In the genomic region with DNA sequence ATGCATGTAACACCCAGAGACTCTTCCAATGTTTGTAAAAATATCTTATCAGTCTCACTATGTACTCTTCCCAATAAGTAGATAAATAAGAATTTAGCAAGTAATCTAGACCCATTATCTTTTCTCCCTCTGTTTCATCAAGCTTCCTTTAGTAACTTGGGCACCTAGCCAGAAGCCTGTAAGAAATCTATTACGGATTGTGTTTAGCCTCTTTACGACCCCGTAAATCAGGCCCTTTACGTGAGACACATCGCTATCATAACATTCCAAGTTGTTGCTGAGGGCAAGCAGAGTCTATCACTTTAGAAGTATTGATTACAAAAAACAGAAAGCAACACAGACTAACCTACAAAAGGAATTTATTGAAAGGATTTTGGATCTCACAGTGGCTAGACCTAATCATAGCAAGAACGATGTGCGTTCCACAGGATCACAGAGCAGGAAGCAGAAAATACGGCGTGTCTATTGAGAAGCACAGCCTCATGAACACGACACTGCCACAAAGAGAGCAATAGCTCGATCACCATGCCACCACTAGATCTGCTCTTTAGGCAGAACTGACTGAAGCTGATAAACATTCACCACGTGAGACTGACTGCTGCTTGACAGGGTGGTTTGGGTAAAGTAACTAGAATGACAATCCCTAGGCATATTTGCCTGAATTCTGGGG, we compare ENCODE assay signal across 28 cellular contexts.
DNase-seq lines count a peak whose midpoint lies in the region; ATAC-seq and TF ChIP-seq lines count a peak whose summit lies in the region.
"Had no signal": no experiment of that assay in that cellular context is flagged by ENCODE, and none has a peak within 500 bp of the region (broad histone marks: within the 10 kb centered on the region; RNA-seq: fewer than 3 reads in every experiment).

No MANE protein-coding gene starts in this region.

- DNase-seq in A673 (ENCODE audit: low spot score) (peak; percentile 37), RWPE2 (ENCODE audit: low spot score) (no peak), glutamatergic neuron (no peak), NCI-H82 (lab: John Stamatoyannopoulos, UW) (no peak), NOMO-1 treated with dmso at 0.1 percent for 144 hours (lab: John Stamatoyannopoulos, UW; ENCODE audit: unreplicated experiment) (no peak)
- DNase-seq: activated CD4-positive, alpha-beta T cell treated with anti-CD3 and anti-CD28 coated beads for 48 hours; activated CD8-positive, alpha-beta memory T cell treated with anti-CD3 and anti-CD28 coated beads for 24 hours; activated gamma-delta T cell; DMS79; KG1; mucosa of descending colon; NCI-H1417; NK-92 treated with Interleukin-12 subunit alpha and Interleukin-12 subunit beta, amount 100 ng/mL, for 24 hours; right cardiac atrium; RPMI8226; SK-N-SH; stimulated activated CD4-positive, alpha-beta T cell treated with anti-CD3 and anti-CD28 coated beads, Interleukin-4, amount 100 ng/mL, for 24 hours; upper lobe of right lung had no signal

- H3K27ac Mint-ChIP-seq in glutamatergic neuron (ENCODE audit: unreplicated experiment), result no peak overlapping the region
- H3K27ac Mint-ChIP-seq: stimulated activated effector memory CD8-positive, alpha-beta T cell treated with anti-CD3 and anti-CD28 coated beads, Interleukin-12 subunit alpha, Interleukin-12 subunit beta, amount 100 ng/mL, for 72 hours; T-helper 1 cell treated with Interleukin-12 subunit alpha and Interleukin-12 subunit beta and Interleukin-4 antibody, amounts not matched to agents 30 μg/mL and 1 μg/mL, for 36 hours had no signal

- 84 to 95% methylated on average over 6 to 9 of the region's 12 CpGs for WGBS in mesodermal cell (ENCODE audit: insufficient coverage in 2 of 2), 2 experiments

- no peaks in the 10 kb centered on the region for H3K27me3 Mint-ChIP-seq in glutamatergic neuron (ENCODE audit: unreplicated experiment)

- H3K4me1 ChIP-seq in A673 (ENCODE audit: insufficient read depth, low read length, poor library complexity, severe bottlenecking) (no peaks in the 10 kb centered on the region), HEK293 (ENCODE audit: control insufficient read depth, insufficient read depth, low read length) (no peaks in the 10 kb centered on the region), RWPE2 (ENCODE audit: insufficient read depth, poor library complexity, severe bottlenecking) (no peaks in the 10 kb centered on the region), mesodermal cell (ENCODE audit: control insufficient read depth, insufficient read depth, low read length, poor library complexity, severe bottlenecking) (no peaks in the 10 kb centered on the region)
- H3K4me1 ChIP-seq: BLaER1, HAP-1, parathyroid adenoma, upper lobe of right lung had no signal

- no peak overlapping the region for H3K4me3 Mint-ChIP-seq in glutamatergic neuron (ENCODE audit: unreplicated experiment)
- H3K4me3 Mint-ChIP-seq: neural crest cell; stimulated activated effector memory CD8-positive, alpha-beta T cell treated with anti-CD3 and anti-CD28 coated beads, Interleukin-12 subunit alpha, Interleukin-12 subunit beta, amount 100 ng/mL, for 72 hours; T-helper 1 cell treated with Interleukin-12 subunit alpha and Interleukin-12 subunit beta and Interleukin-4 antibody, amounts not matched to agents 30 μg/mL and 1 μg/mL, for 36 hours had no signal

- intact Hi-C loops in A673 (cut with micrococcal nuclease; ENCODE audit: unreplicated experiment), result no loop called here

- H3K27ac ChIP-seq in A673 (ENCODE audit: low read depth, low read length, poor library complexity, severe bottlenecking), result no peak overlapping the region
- H3K27ac ChIP-seq in HEK293 (ENCODE audit: extremely low read depth, low read depth, low read length), result no peak overlapping the region
- no peak overlapping the region for H3K27ac ChIP-seq in RWPE2 (ENCODE audit: poor library complexity, severe bottlenecking)
- peak overlapping the region; percentile 52 for H3K27ac ChIP-seq in mesodermal cell (ENCODE audit: low read depth, low read length, severe bottlenecking)
- H3K27ac ChIP-seq: BLaER1, parathyroid adenoma, upper lobe of right lung, VCaP had no signal

- peak; percentile 23; the same call in 1 of the 3 replicates for ATAC-seq in RWPE2 (ENCODE audit: low read depth)
- no peak for ATAC-seq in HG03342 (IDR thresholded peaks at IDR 0.05; ENCODE audit: unreplicated experiment)
- ATAC-seq: mucosa of descending colon; right cardiac atrium; stimulated activated effector memory CD8-positive, alpha-beta T cell treated with anti-CD3 and anti-CD28 coated beads, Interleukin-12 subunit alpha, Interleukin-12 subunit beta, amount 100 ng/mL, for 72 hours; upper lobe of right lung had no signal

- no peak overlapping the region for H3K4me3 ChIP-seq in A673 (ENCODE audit: low read depth, low read length, poor library complexity, severe bottlenecking)
- H3K4me3 ChIP-seq in HEK293 (ENCODE audit: low read depth, low read length), result no peak overlapping the region
- no peak overlapping the region for H3K4me3 ChIP-seq in RWPE2 (ENCODE audit: severe bottlenecking)
- no peak overlapping the region for H3K4me3 ChIP-seq in mesodermal cell (ENCODE audit: extremely low read depth, insufficient read depth, low read length, poor library complexity, severe bottlenecking)
- H3K4me3 ChIP-seq: BLaER1, HAP-1, mucosa of descending colon, upper lobe of right lung had no signal

- TF ChIP-seq CTCF in A673 (conservative IDR thresholded peaks at IDR 0.05; ENCODE audit: low read depth, low read length) (no peak), HEK293 (tag by site-specific recombination; IDR thresholded peaks at IDR 0.05) (no peak), RWPE2 (IDR thresholded peaks at IDR 0.05; ENCODE audit: poor library complexity, severe bottlenecking) (no peak), glutamatergic neuron (IDR thresholded peaks at IDR 0.05; ENCODE audit: partially characterized antibody, unreplicated experiment) (no peak)

- H3K36me3 ChIP-seq in A673 (ENCODE audit: insufficient read depth, low read length, poor library complexity, severe bottlenecking) (no peaks in the 10 kb centered on the region), HEK293 (ENCODE audit: control insufficient read depth in 2 of 2, insufficient read depth in 1 of 2, low read length in 2 of 2) (no peaks in the 10 kb centered on the region), RWPE2 (ENCODE audit: low read depth) (no peaks in the 10 kb centered on the region), mesodermal cell (ENCODE audit: control insufficient read depth, insufficient read depth, low read length) (no peaks in the 10 kb centered on the region)
- H3K36me3 ChIP-seq: BLaER1, HAP-1, upper lobe of right lung had no signal

- no peaks in the 10 kb centered on the region for H3K36me3 Mint-ChIP-seq in glutamatergic neuron (ENCODE audit: unreplicated experiment)
- H3K36me3 Mint-ChIP-seq: stimulated activated effector memory CD8-positive, alpha-beta T cell treated with anti-CD3 and anti-CD28 coated beads, Interleukin-12 subunit alpha, Interleukin-12 subunit beta, amount 100 ng/mL, for 72 hours had no signal

- H3K4me1 Mint-ChIP-seq in glutamatergic neuron (ENCODE audit: low read depth, unreplicated experiment), result no peaks in the 10 kb centered on the region
- H3K4me1 Mint-ChIP-seq: neural crest cell; stimulated activated effector memory CD8-positive, alpha-beta T cell treated with anti-CD3 and anti-CD28 coated beads, Interleukin-12 subunit alpha, Interleukin-12 subunit beta, amount 100 ng/mL, for 72 hours had no signal

- H3K27me3 ChIP-seq in A673 (replicated peaks; ENCODE audit: insufficient read depth, low read depth, low read length, poor library complexity) (no peaks in the 10 kb centered on the region), RWPE2 (ENCODE audit: insufficient read depth, poor library complexity, severe bottlenecking) (peaks cover 5% of the 10 kb centered on the region)
- H3K27me3 ChIP-seq: BLaER1, upper lobe of right lung had no signal

- POLR2A ChIA-PET in A673 (lab: Charles Lee; ENCODE audit: low non-redundant PET) (no interaction called here), HEK293 (lab: Yijun Ruan, JAX) (no interaction called here)

- CTCF ChIA-PET in A673 (lab: Charles Lee) (no interaction called here), HEK293 (lab: Yijun Ruan, JAX) (no interaction called here)

- no peaks in the 10 kb centered on the region for H3K9me3 Mint-ChIP-seq in glutamatergic neuron (ENCODE audit: unreplicated experiment)
- H3K9me3 Mint-ChIP-seq: neural crest cell had no signal

- no TSS peak for BruUV-seq in A673 (replicated peaks; lab: Mats Ljungman, UMichigan)

- H3K9me3 ChIP-seq in A673 (ENCODE audit: low read depth, low read length, poor library complexity, severe bottlenecking) (no peaks in the 10 kb centered on the region), HEK293 (ENCODE audit: control insufficient read depth, insufficient read depth, low read depth, low read length) (no peaks in the 10 kb centered on the region), RWPE2 (ENCODE audit: severe bottlenecking) (no peaks in the 10 kb centered on the region), mesodermal cell (ENCODE audit: control insufficient read depth, low read length) (no peaks in the 10 kb centered on the region)
- H3K9me3 ChIP-seq: BLaER1, HAP-1, mucosa of descending colon, SK-N-SH, upper lobe of right lung had no signal

TF ChIP-seq in HEK293, 187 proteins besides CTCF, POLR2A, EP300 and RAD21 (continues in another document):
- TF ChIP-seq ZNF560 (tag by site-specific recombination; IDR thresholded peaks at IDR 0.05; ENCODE audit: borderline replicate concordance), result no peak
- TF ChIP-seq ZBTB20 (tag by site-specific recombination; IDR thresholded peaks at IDR 0.05), result no peak
- TF ChIP-seq KLF9 (tag by site-specific recombination; IDR thresholded peaks at IDR 0.05; ENCODE audit: low read depth), result no peak
- no peak for TF ChIP-seq ZNF777 (tag by site-specific recombination; IDR thresholded peaks at IDR 0.05; ENCODE audit: borderline replicate concordance)
- TF ChIP-seq ZNF10 (tag by site-specific recombination; IDR thresholded peaks at IDR 0.05), result no peak
- no peak for TF ChIP-seq ZNF112 (tag by site-specific recombination; IDR thresholded peaks at IDR 0.05)
- no peak for TF ChIP-seq ZNF311 (tag by site-specific recombination; IDR thresholded peaks at IDR 0.05; ENCODE audit: borderline replicate concordance)
- TF ChIP-seq, protein P1, sequence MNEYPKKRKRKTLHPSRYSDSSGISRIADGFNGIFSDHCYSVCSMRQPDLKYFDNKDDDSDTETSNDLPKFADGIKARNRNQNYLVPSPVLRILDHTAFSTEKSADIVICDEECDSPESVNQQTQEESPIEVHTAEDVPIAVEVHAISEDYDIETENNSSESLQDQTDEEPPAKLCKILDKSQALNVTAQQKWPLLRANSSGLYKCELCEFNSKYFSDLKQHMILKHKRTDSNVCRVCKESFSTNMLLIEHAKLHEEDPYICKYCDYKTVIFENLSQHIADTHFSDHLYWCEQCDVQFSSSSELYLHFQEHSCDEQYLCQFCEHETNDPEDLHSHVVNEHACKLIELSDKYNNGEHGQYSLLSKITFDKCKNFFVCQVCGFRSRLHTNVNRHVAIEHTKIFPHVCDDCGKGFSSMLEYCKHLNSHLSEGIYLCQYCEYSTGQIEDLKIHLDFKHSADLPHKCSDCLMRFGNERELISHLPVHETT (tag by site-specific recombination; IDR thresholded peaks at IDR 0.05), result no peak
- TF ChIP-seq ZBTB21 (tag by site-specific recombination; IDR thresholded peaks at IDR 0.05), result no peak
- TF ChIP-seq SETDB1 (IDR thresholded peaks at IDR 0.05; ENCODE audit: insufficient read length, low read length), result peak; percentile 70
